In the genomic region with DNA sequence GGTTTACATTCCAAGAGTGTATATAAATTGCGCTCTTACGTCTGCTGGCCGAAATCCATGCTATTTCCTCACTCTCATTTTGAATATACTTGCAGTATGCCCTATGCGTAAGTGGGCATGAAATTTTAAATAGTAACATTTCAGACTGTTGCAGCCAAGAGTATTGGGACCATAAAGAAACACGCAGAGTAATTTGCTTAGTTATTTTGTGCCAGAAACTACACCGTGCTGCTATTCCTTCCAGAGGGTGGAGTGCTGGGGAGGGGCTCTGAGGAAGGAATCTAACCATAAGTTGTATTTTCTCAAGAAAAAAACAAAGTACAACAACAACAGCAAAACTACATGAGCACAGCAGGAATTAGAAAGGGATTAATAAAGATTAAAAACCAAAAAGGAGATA, we compare ENCODE assay signal across 22 cellular contexts.
DNase-seq lines count a peak whose midpoint lies in the region; ATAC-seq, FAIRE-seq and TF ChIP-seq lines count a peak whose summit lies in the region.
"Had no signal": no experiment of that assay in that cellular context is flagged by ENCODE, and none has a peak within 500 bp of the region (broad histone marks: within the 10 kb centered on the region; RNA-seq: fewer than 3 reads in every experiment).

No MANE protein-coding gene starts in this region.

- no peaks in the 10 kb centered on the region for H3K36me3 Mint-ChIP-seq in activated CD8-positive, alpha-beta T cell treated with anti-CD3 and anti-CD28 coated beads, Interleukin-2, amount 10 ng/mL, durations not matched to agents 7 days and 5 days (ENCODE audit: low read depth)
- no peaks in the 10 kb centered on the region for H3K36me3 Mint-ChIP-seq in naive thymus-derived CD8-positive, alpha-beta T cell
- H3K36me3 Mint-ChIP-seq: CD4-positive, alpha-beta memory T cell had no signal

- no peaks in the 10 kb centered on the region for H3K9me1 ChIP-seq in keratinocyte (ENCODE audit: control insufficient read depth, extremely low read depth, insufficient read depth, low read length)

- H3K4me1 ChIP-seq in keratinocyte (ENCODE audit: control insufficient read depth, extremely low read depth, insufficient read depth, low read length) (no peaks in the 10 kb centered on the region), breast epithelium (no peaks in the 10 kb centered on the region)
- H3K4me1 ChIP-seq: A549, HAP-1 had no signal

- FAIRE-seq in keratinocyte (lab: Jason Lieb, UNC): no peak
- FAIRE-seq: A549, GM12891, GM18507, H54 had no signal

- ATAC-seq in activated CD8-positive, alpha-beta T cell treated with anti-CD3 and anti-CD28 coated beads, Interleukin-2, amount 10 ng/mL, durations not matched to agents 7 days and 5 days: no peak
- no peak for ATAC-seq in naive thymus-derived CD8-positive, alpha-beta T cell
- ATAC-seq: A549 had no signal

- H3K4me2 ChIP-seq in keratinocyte (ENCODE audit: control insufficient read depth, extremely low read depth, insufficient read depth, low read depth, low read length): no peak overlapping the region
- H3K4me2 ChIP-seq: A549 had no signal

- TF ChIP-seq CTCF in fibroblast of villous mesenchyme (IDR thresholded peaks at IDR 0.05; ENCODE audit: insufficient read depth, low read depth, low read length): no peak
- no peak for TF ChIP-seq CTCF in keratinocyte (optimal IDR thresholded peaks at IDR 0.05 in 1 of 3, IDR thresholded peaks at IDR 0.05 in 1 of 3, conservative IDR thresholded peaks at IDR 0.05 in 1 of 3; ENCODE audit: extremely low read depth in 1 of 3, insufficient read depth in 2 of 3, low read length in 3 of 3)
- TF ChIP-seq CTCF in breast epithelium (IDR thresholded peaks at IDR 0.05): no peak

- no peaks in the 10 kb centered on the region for H3K27me3 Mint-ChIP-seq in activated CD8-positive, alpha-beta T cell treated with anti-CD3 and anti-CD28 coated beads, Interleukin-2, amount 10 ng/mL, durations not matched to agents 7 days and 5 days (ENCODE audit: low read depth)
- peaks cover 0 to 1% (median 0%) of the 10 kb centered on the region in 5 donors for H3K27me3 Mint-ChIP-seq in naive thymus-derived CD8-positive, alpha-beta T cell
- H3K27me3 Mint-ChIP-seq: CD4-positive, alpha-beta memory T cell had no signal

- POLR2A ChIA-PET in activated CD8-positive, alpha-beta T cell treated with anti-CD3 and anti-CD28 coated beads, Interleukin-2, amount 10 ng/mL, durations not matched to agents 7 days and 5 days (lab: Charles Lee): no interaction called here
- POLR2A ChIA-PET in naive thymus-derived CD8-positive, alpha-beta T cell (lab: Charles Lee): no interaction called here

- TF ChIP-seq POLR2A in breast epithelium (IDR thresholded peaks at IDR 0.05): no peak

- H3K79me2 ChIP-seq in keratinocyte (ENCODE audit: control insufficient read depth, insufficient read depth, low read length): no peaks in the 10 kb centered on the region

- no peaks in the 10 kb centered on the region for H4K20me1 ChIP-seq in keratinocyte (ENCODE audit: control insufficient read depth, extremely low read depth, insufficient read depth, low read length)

- H2AFZ ChIP-seq in keratinocyte (ENCODE audit: control insufficient read depth, low read length): peak overlapping the region; percentile 4

- no peak overlapping the region for H3K4me3 Mint-ChIP-seq in activated CD8-positive, alpha-beta T cell treated with anti-CD3 and anti-CD28 coated beads, Interleukin-2, amount 10 ng/mL, durations not matched to agents 7 days and 5 days
- no peak overlapping the region for H3K4me3 Mint-ChIP-seq in naive thymus-derived CD8-positive, alpha-beta T cell
- H3K4me3 Mint-ChIP-seq: CD4-positive, alpha-beta memory T cell; HFFc6 had no signal

- H3K4me1 Mint-ChIP-seq in activated CD8-positive, alpha-beta T cell treated with anti-CD3 and anti-CD28 coated beads, Interleukin-2, amount 10 ng/mL, durations not matched to agents 7 days and 5 days (ENCODE audit: low read depth): no peaks in the 10 kb centered on the region
- no peaks in the 10 kb centered on the region for H3K4me1 Mint-ChIP-seq in naive thymus-derived CD8-positive, alpha-beta T cell
- H3K4me1 Mint-ChIP-seq: CD4-positive, alpha-beta memory T cell had no signal

- peaks cover 4% of the 10 kb centered on the region for H3K9me3 Mint-ChIP-seq in activated CD8-positive, alpha-beta T cell treated with anti-CD3 and anti-CD28 coated beads, Interleukin-2, amount 10 ng/mL, durations not matched to agents 7 days and 5 days (ENCODE audit: insufficient read depth)
- peaks cover 0 to 20% (median 6%) of the 10 kb centered on the region in 9 donors for H3K9me3 Mint-ChIP-seq in naive thymus-derived CD8-positive, alpha-beta T cell

- H3K9ac ChIP-seq in keratinocyte (ENCODE audit: control insufficient read depth, extremely low read depth, insufficient read depth, low read length): no peak overlapping the region

- no peak overlapping the region for H3K27ac ChIP-seq in keratinocyte (ENCODE audit: control insufficient read depth, insufficient read depth, low read length)
- H3K27ac ChIP-seq in breast epithelium: no peak overlapping the region
- H3K27ac ChIP-seq: A549 had no signal

- dilution Hi-C loops in keratinocyte (cut with MboI; ENCODE audit: extremely low pct_ligation_motif_present, low sequenced_read_pairs): no loop called here

- H3K9me3 ChIP-seq in MG63: no peaks in the 10 kb centered on the region
- no peaks in the 10 kb centered on the region for H3K9me3 ChIP-seq in keratinocyte (ENCODE audit: control insufficient read depth, low read depth, low read length)
- no peaks in the 10 kb centered on the region for H3K9me3 ChIP-seq in breast epithelium
- H3K9me3 ChIP-seq: A549, HAP-1 had no signal

- peak; percentile 1 for DNase-seq in MG63
- DNase-seq in fibroblast of gingiva (ENCODE audit: low read depth): peak; percentile 2
- DNase-seq in fibroblast of villous mesenchyme (ENCODE audit: low read depth): peak; percentile 0
- no peak for DNase-seq in keratinocyte (ENCODE audit: low read depth, low spot score)
- no peak for DNase-seq in activated CD8-positive, alpha-beta T cell treated with anti-CD3 and anti-CD28 coated beads, Interleukin-2, amount 10 ng/mL, durations not matched to agents 7 days and 5 days
- DNase-seq in naive thymus-derived CD8-positive, alpha-beta T cell: no peak
- DNase-seq in breast epithelium (ENCODE audit: low spot score in 2 of 2): no peak
- DNase-seq: 8988T; C1 segment of cervical spinal cord; Calu3; CD4-positive, alpha-beta memory T cell; COR-L47; DMS53; DMS79 treated with DMSO at 0.1 percent for 48 hours; GF-D8; GOT3; HFFc6 had no signal

- H3K36me3 ChIP-seq in MG63 (no peaks in the 10 kb centered on the region), keratinocyte (ENCODE audit: control insufficient read depth in 2 of 2, extremely low read depth in 1 of 2, insufficient read depth in 2 of 2, low read length in 2 of 2) (no peaks in the 10 kb centered on the region), breast epithelium (no peaks in the 10 kb centered on the region)
- H3K36me3 ChIP-seq: HAP-1 had no signal

- intact Hi-C loops in breast epithelium (cut with DNase I; ENCODE audit: low total_unique reads): no loop called here

- CTCF ChIA-PET in activated CD8-positive, alpha-beta T cell treated with anti-CD3 and anti-CD28 coated beads, Interleukin-2, amount 10 ng/mL, durations not matched to agents 7 days and 5 days (lab: Charles Lee): no interaction called here

- H3K27me3 ChIP-seq in MG63 (no peaks in the 10 kb centered on the region), keratinocyte (ENCODE audit: control insufficient read depth, extremely low read depth, insufficient read depth, low read length) (no peaks in the 10 kb centered on the region), breast epithelium (no peaks in the 10 kb centered on the region)

- H3K27ac Mint-ChIP-seq in activated CD8-positive, alpha-beta T cell treated with anti-CD3 and anti-CD28 coated beads, Interleukin-2, amount 10 ng/mL, durations not matched to agents 7 days and 5 days: no peak overlapping the region
- H3K27ac Mint-ChIP-seq in naive thymus-derived CD8-positive, alpha-beta T cell: no peak overlapping the region
- H3K27ac Mint-ChIP-seq: CD4-positive, alpha-beta memory T cell; HFFc6 had no signal

- H3K4me3 ChIP-seq in MG63 (no peak overlapping the region), fibroblast of villous mesenchyme (ENCODE audit: low read depth, low read length) (no peak overlapping the region), keratinocyte (ENCODE audit: control insufficient read depth in 2 of 3, extremely low read depth in 1 of 3, insufficient read depth in 2 of 3, low read depth in 1 of 3, low read length in 3 of 3) (no peak overlapping the region), breast epithelium (no peak overlapping the region)
- H3K4me3 ChIP-seq: A549, HAP-1 had no signal

Comparison
In these comparisons a context has a peak if more than half of its experiments do, and no peak if none do; other contexts are left out.
1. DNase-seq: peak in MG63 (single experiment), fibroblast of gingiva (single experiment) and fibroblast of villous mesenchyme (single experiment); none in keratinocyte (single experiment), activated CD8-positive, alpha-beta T cell treated with anti-CD3 and anti-CD28 coated beads, Interleukin-2, amount 10 ng/mL, durations not matched to agents 7 days and 5 days (single experiment), naive thymus-derived CD8-positive, alpha-beta T cell (0 of 10) and breast epithelium (0 of 2).